In genomic region chr20:23630392-23630849, GRCh38 we compare ENCODE assay signal across 18 cellular contexts. TPM values are rescaled to one million over a fixed set of nuclear protein-coding genes. Genes with fewer than 3 reads are reported as not detected.
"Had no signal": no experiment of that assay in that cellular context is flagged by ENCODE, and none has a peak within 500 bp of the region (broad histone marks: within the 10 kb centered on the region; RNA-seq: fewer than 3 reads in every experiment).

No MANE protein-coding gene starts in this region.

- H3K9me3 ChIP-seq: mucosa of descending colon, prostate gland had no signal

- H3K36me3 ChIP-seq: prostate gland had no signal

- H3K27ac ChIP-seq: prostate gland had no signal

- H3K4me1 ChIP-seq: prostate gland had no signal

- H3K4me3 ChIP-seq: mucosa of descending colon, prostate gland had no signal

- ATAC-seq: activated T-helper 17 cell treated with anti-CD3 and anti-CD28 coated beads, Interleukin-2, amount 50 U/mL, for 72 hours; left cardiac atrium; SK-N-SH treated with all-trans-retinoic acid at 6 μM for 48 hours had no signal

- DNase-seq: activated CD4-positive, alpha-beta T cell treated with anti-CD3 and anti-CD28 coated beads, Interleukin-2, amount 50 U/mL, for 1 hour; activated CD4-positive, CD25-positive, alpha-beta regulatory T cell; activated naive CD4-positive, alpha-beta T cell treated with anti-CD3 and anti-CD28 coated beads for 36 hours; activated T-cell treated with anti-CD3 and anti-CD28 coated beads for 4 hours; left cardiac atrium; mucosa of descending colon; occipital lobe; stimulated activated CD4-positive, alpha-beta T cell treated with anti-CD3 and anti-CD28 coated beads, Interleukin-4, amount 100 ng/mL, for 1 hour; stimulated activated CD8-positive, alpha-beta memory T cell treated with anti-CD3 and anti-CD28 coated beads, Interleukin-4, amount 100 ng/mL, for 48 hours; trophoblast cell had no signal

RNA-seq across cellular contexts. Expression of gene CST3, which starts 7.3 kb away (rescaled TPM):
- total RNA-seq: activated T-helper 17 cell treated with anti-CD3 and anti-CD28 coated beads, Interleukin-2, amount 50 U/mL, for 72 hours had no signal

RNA-seq across cellular contexts. Expression of gene CST9, which starts 24.7 kb away (rescaled TPM):
- total RNA-seq: activated CD8-positive, alpha-beta memory T cell treated with anti-CD3 and anti-CD28 coated beads for 36 hours; activated naive CD4-positive, alpha-beta T cell treated with anti-CD3 and anti-CD28 coated beads for 36 hours; activated T-helper 17 cell treated with anti-CD3 and anti-CD28 coated beads, Interleukin-2, amount 50 U/mL, for 72 hours; dermis blood vessel endothelial cell; fibroblast of villous mesenchyme; left cardiac atrium; mucosa of descending colon; occipital lobe; prostate gland had no signal

RNA-seq across cellular contexts. Expression of gene CST4, which starts 58.4 kb away (rescaled TPM):
- total RNA-seq: activated CD8-positive, alpha-beta memory T cell treated with anti-CD3 and anti-CD28 coated beads for 36 hours; activated naive CD4-positive, alpha-beta T cell treated with anti-CD3 and anti-CD28 coated beads for 36 hours; activated T-helper 17 cell treated with anti-CD3 and anti-CD28 coated beads, Interleukin-2, amount 50 U/mL, for 72 hours; dermis blood vessel endothelial cell; fibroblast of villous mesenchyme; left cardiac atrium; lung microvascular endothelial cell; mucosa of descending colon; occipital lobe had no signal
- polyA plus RNA-seq: esophagus had no signal
